ENCODE assay signal across 9 cellular contexts in the genomic region with DNA sequence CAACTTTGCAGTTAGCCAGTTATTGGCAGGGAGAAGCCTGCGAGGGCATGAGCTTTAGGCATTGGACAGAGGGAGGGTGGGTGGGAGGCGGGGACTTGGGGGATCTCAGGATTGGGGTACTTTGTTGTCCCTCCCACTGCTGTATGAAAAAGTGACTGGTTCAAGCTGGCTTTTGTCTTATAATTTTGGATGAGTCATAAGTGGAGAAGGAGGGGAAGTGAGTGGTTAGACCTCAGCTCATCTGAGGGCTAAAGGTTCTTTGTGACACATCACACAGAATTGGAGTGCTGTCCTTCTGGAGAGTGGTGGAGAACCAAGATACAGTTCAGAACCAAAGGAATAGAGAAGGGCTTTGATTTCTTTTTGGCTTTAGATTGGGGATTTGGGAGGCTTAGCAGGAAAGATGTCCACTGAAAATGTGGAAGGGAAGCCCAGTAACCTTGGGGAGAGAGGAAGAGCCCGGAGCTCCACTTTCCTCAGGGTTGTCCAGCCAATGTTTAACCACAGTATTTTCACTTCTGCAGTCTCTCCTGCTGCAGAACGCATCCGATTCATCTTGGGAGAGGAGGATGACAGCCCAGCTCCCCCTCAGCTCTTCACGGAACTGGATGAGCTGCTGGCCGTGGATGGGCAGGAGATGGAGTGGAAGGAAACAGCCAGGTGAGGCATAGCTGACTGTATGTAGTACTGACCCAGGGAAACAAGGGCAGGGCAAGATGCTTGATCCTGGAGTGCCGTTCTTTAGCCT. TPM values are rescaled to one million over a fixed set of nuclear protein-coding genes. Genes with fewer than 3 reads are reported as not detected.
DNase-seq lines count a peak whose midpoint lies in the region; ATAC-seq and TF ChIP-seq lines count a peak whose summit lies in the region.
"Had no signal": no experiment of that assay in that cellular context is flagged by ENCODE, and none has a peak within 500 bp of the region (broad histone marks: within the 10 kb centered on the region; RNA-seq: fewer than 3 reads in every experiment).

A gene (plus strand): TSS at position 175 of the 748 bp plus-strand sequence.

- no peaks in the 10 kb centered on the region for H3K36me3 ChIP-seq in effector memory CD4-positive, alpha-beta T cell (ENCODE audit: control insufficient read depth, insufficient read depth, low read length)

- no peaks in the 10 kb centered on the region for H3K9me3 Mint-ChIP-seq in activated CD4-positive, alpha-beta memory T cell treated with anti-CD3 and anti-CD28 coated beads, Interleukin-2, amount 10 ng/mL, durations not matched to agents 7 days and 5 days
- no peaks in the 10 kb centered on the region for H3K9me3 Mint-ChIP-seq in activated CD4-positive, alpha-beta memory T cell treated with anti-CD3 and anti-CD28 coated beads for 36 hours

- H3K27me3 Mint-ChIP-seq in activated CD4-positive, alpha-beta memory T cell treated with anti-CD3 and anti-CD28 coated beads, Interleukin-2, amount 10 ng/mL, durations not matched to agents 7 days and 5 days, result peaks cover 5% of the 10 kb centered on the region
- peaks cover 6% of the 10 kb centered on the region for H3K27me3 Mint-ChIP-seq in activated CD4-positive, alpha-beta memory T cell treated with anti-CD3 and anti-CD28 coated beads for 36 hours

- POLR2A ChIA-PET in activated CD4-positive, alpha-beta memory T cell treated with anti-CD3 and anti-CD28 coated beads, Interleukin-2, amount 10 ng/mL, durations not matched to agents 7 days and 5 days (lab: Charles Lee), result no interaction called here
- POLR2A ChIA-PET in activated CD4-positive, alpha-beta memory T cell treated with anti-CD3 and anti-CD28 coated beads for 36 hours (lab: Charles Lee), result no interaction called here
- POLR2A ChIA-PET in RWPE1 (lab: Yijun Ruan, JAX; ENCODE audit: low non-redundant PET), result no interaction called here

- no peak within 1 kb of the TSS for H3K27ac ChIP-seq in RWPE1
- H3K27ac ChIP-seq in effector memory CD4-positive, alpha-beta T cell (ENCODE audit: insufficient read depth, low read length, poor library complexity, severe bottlenecking), result no peak within 1 kb of the TSS

- H3K27ac Mint-ChIP-seq in activated CD4-positive, alpha-beta memory T cell treated with anti-CD3 and anti-CD28 coated beads, Interleukin-2, amount 10 ng/mL, durations not matched to agents 7 days and 5 days, result no peak within 1 kb of the TSS
- H3K27ac Mint-ChIP-seq in activated CD4-positive, alpha-beta memory T cell treated with anti-CD3 and anti-CD28 coated beads for 36 hours, result no peak within 1 kb of the TSS
- H3K27ac Mint-ChIP-seq: B cell had no signal

- peaks cover 12% of the 10 kb centered on the region for H3K4me1 Mint-ChIP-seq in activated CD4-positive, alpha-beta memory T cell treated with anti-CD3 and anti-CD28 coated beads, Interleukin-2, amount 10 ng/mL, durations not matched to agents 7 days and 5 days
- H3K4me1 Mint-ChIP-seq in activated CD4-positive, alpha-beta memory T cell treated with anti-CD3 and anti-CD28 coated beads for 36 hours (ENCODE audit: low read depth), result peaks cover 5% of the 10 kb centered on the region
- H3K4me1 Mint-ChIP-seq: B cell had no signal

- intact Hi-C loops in activated CD4-positive, alpha-beta memory T cell treated with anti-CD3 and anti-CD28 coated beads for 36 hours (cut with micrococcal nuclease), result no loop called here

- H3K4me3 ChIP-seq in effector memory CD4-positive, alpha-beta T cell (ENCODE audit: insufficient read depth, low read depth, low read length, poor library complexity, severe bottlenecking), result no peak within 1 kb of the TSS

- no peaks in the 10 kb centered on the region for H3K27me3 ChIP-seq in effector memory CD4-positive, alpha-beta T cell (replicated peaks; ENCODE audit: control insufficient read depth, insufficient read depth, low read length, poor library complexity, severe bottlenecking)

- peak; percentile 20 for DNase-seq in activated CD4-positive, alpha-beta memory T cell treated with anti-CD3 and anti-CD28 coated beads, Interleukin-2, amount 10 ng/mL, durations not matched to agents 7 days and 5 days
- no peak for DNase-seq in activated CD4-positive, alpha-beta memory T cell treated with anti-CD3 and anti-CD28 coated beads for 36 hours
- DNase-seq in RWPE1 (ENCODE audit: low spot score) (peak; percentile 1), iris pigment epithelial cell (ENCODE audit: low read depth) (peak; percentile 57), NCI-H524 treated with DMSO at 0.1 percent for 48 hours (lab: John Stamatoyannopoulos, UW) (no peak)
- no peak for DNase-seq in effector memory CD4-positive, alpha-beta T cell
- DNase-seq in NK-92 treated with Interleukin-12 subunit alpha and Interleukin-12 subunit beta, amount 100 ng/mL, for 24 hours (lab: John Stamatoyannopoulos, UW), result no peak

- no peaks in the 10 kb centered on the region for H3K4me1 ChIP-seq in effector memory CD4-positive, alpha-beta T cell (ENCODE audit: control insufficient read depth, insufficient read depth, low read length, poor library complexity, severe bottlenecking)

- no peaks in the 10 kb centered on the region for H3K9me3 ChIP-seq in effector memory CD4-positive, alpha-beta T cell (ENCODE audit: control insufficient read depth, low read length)

- no peak within 1 kb of the TSS for H3K4me3 Mint-ChIP-seq in activated CD4-positive, alpha-beta memory T cell treated with anti-CD3 and anti-CD28 coated beads, Interleukin-2, amount 10 ng/mL, durations not matched to agents 7 days and 5 days
- no peak within 1 kb of the TSS for H3K4me3 Mint-ChIP-seq in activated CD4-positive, alpha-beta memory T cell treated with anti-CD3 and anti-CD28 coated beads for 36 hours
- H3K4me3 Mint-ChIP-seq: B cell had no signal

- H3K36me3 Mint-ChIP-seq in activated CD4-positive, alpha-beta memory T cell treated with anti-CD3 and anti-CD28 coated beads, Interleukin-2, amount 10 ng/mL, durations not matched to agents 7 days and 5 days (ENCODE audit: low read depth), result no peaks in the 10 kb centered on the region
- H3K36me3 Mint-ChIP-seq in activated CD4-positive, alpha-beta memory T cell treated with anti-CD3 and anti-CD28 coated beads for 36 hours, result no peaks in the 10 kb centered on the region

- peak; percentile 100 for ATAC-seq in HG02973 (IDR thresholded peaks at IDR 0.05; ENCODE audit: unreplicated experiment)

- TF ChIP-seq CTCF in RWPE1 (conservative IDR thresholded peaks at IDR 0.05; ENCODE audit: low read depth), result no peak

- CTCF ChIA-PET in activated CD4-positive, alpha-beta memory T cell treated with anti-CD3 and anti-CD28 coated beads, Interleukin-2, amount 10 ng/mL, durations not matched to agents 7 days and 5 days (lab: Charles Lee), result no interaction called here
- CTCF ChIA-PET in activated CD4-positive, alpha-beta memory T cell treated with anti-CD3 and anti-CD28 coated beads for 36 hours (lab: Charles Lee), result no interaction called here
- CTCF ChIA-PET in RWPE1 (lab: Yijun Ruan, JAX), result no interaction called here

RNA-seq across cellular contexts. Expression of the gene that starts here (rescaled TPM):
- total RNA-seq in activated CD4-positive, alpha-beta memory T cell treated with anti-CD3 and anti-CD28 coated beads, Interleukin-2, amount 10 ng/mL, durations not matched to agents 7 days and 5 days, result 1 to 10 TPM; 2.3 to 3.1 TPM
- total RNA-seq in activated CD4-positive, alpha-beta memory T cell treated with anti-CD3 and anti-CD28 coated beads for 36 hours, result under 1 TPM; 0.43 to 0.51 TPM
- total RNA-seq: B cell had no signal

Comparison
In these comparisons a context has a peak if more than half of its experiments do, and no peak if none do; other contexts are left out.
1. DNase-seq: peak in activated CD4-positive, alpha-beta memory T cell treated with anti-CD3 and anti-CD28 coated beads, Interleukin-2, amount 10 ng/mL, durations not matched to agents 7 days and 5 days (single experiment), RWPE1 (single experiment) and iris pigment epithelial cell (single experiment); none in activated CD4-positive, alpha-beta memory T cell treated with anti-CD3 and anti-CD28 coated beads for 36 hours (single experiment), NCI-H524 treated with DMSO at 0.1 percent for 48 hours (single experiment), effector memory CD4-positive, alpha-beta T cell (0 of 3) and NK-92 treated with Interleukin-12 subunit alpha and Interleukin-12 subunit beta, amount 100 ng/mL, for 24 hours (single experiment).